10 cellular contexts compared by ENCODE assay signal in the genomic region with DNA sequence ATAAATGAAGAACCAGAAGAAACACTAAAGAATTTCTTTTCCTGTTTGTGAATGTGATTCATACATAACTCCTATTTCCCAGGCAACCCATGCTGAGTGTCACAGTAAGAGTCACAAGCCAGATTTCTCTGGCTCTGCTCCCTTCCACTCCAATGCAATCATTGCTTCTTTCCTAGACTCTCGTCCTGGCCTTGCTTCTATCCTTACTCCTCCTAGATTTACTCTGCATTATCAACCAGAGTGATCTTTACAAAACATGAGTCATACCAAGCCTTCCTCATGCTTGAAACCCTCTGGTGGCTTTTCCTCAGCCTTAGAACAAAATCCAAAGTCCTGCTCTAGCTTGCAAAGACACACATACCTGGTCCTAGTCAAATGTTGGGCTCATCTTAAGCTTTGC. TPM values are rescaled to one million over a fixed set of nuclear protein-coding genes. Genes with fewer than 3 reads are reported as not detected.
DNase-seq lines count a peak whose midpoint lies in the region; ATAC-seq and TF ChIP-seq lines count a peak whose summit lies in the region.
"Had no signal": no experiment of that assay in that cellular context is flagged by ENCODE, and none has a peak within 500 bp of the region (broad histone marks: within the 10 kb centered on the region; RNA-seq: fewer than 3 reads in every experiment).

No MANE protein-coding gene starts in this region.

- no peaks in the 10 kb centered on the region for H3K36me3 ChIP-seq in transverse colon

- H3K4me1 Mint-ChIP-seq in Calu3 (ENCODE audit: low read depth, unreplicated experiment): peaks cover 28% of the 10 kb centered on the region
- H3K4me1 Mint-ChIP-seq in natural killer cell treated with Interleukin-12 subunit alpha and Interleukin-12 subunit beta and Interleukin-15 and Interleukin-18, amount 100 ng/mL, for 72 hours (ENCODE audit: low read depth in 2 of 2): peaks cover 44 to 47% of the 10 kb centered on the region in 2 donors

- ATAC-seq in natural killer cell treated with Interleukin-12 subunit alpha and Interleukin-12 subunit beta and Interleukin-15 and Interleukin-18, amount 100 ng/mL, for 72 hours: no peak

- TF ChIP-seq POLR2A in transverse colon (IDR thresholded peaks at IDR 0.05): no peak

- no peak overlapping the region for H3K4me3 Mint-ChIP-seq in Calu3 (ENCODE audit: low read depth, unreplicated experiment)
- peak overlapping the region; percentile 80 for H3K4me3 Mint-ChIP-seq in natural killer cell treated with Interleukin-12 subunit alpha and Interleukin-12 subunit beta and Interleukin-15 and Interleukin-18, amount 100 ng/mL, for 72 hours

- H3K36me3 Mint-ChIP-seq in Calu3 (ENCODE audit: insufficient read depth, unreplicated experiment): peaks cover 5% of the 10 kb centered on the region
- H3K36me3 Mint-ChIP-seq in natural killer cell treated with Interleukin-12 subunit alpha and Interleukin-12 subunit beta and Interleukin-15 and Interleukin-18, amount 100 ng/mL, for 72 hours: peaks cover 14% of the 10 kb centered on the region

- 55 to 61% methylated on average over 1 of the region's 1 CpG for WGBS in transverse colon (ENCODE audit: low coverage in 1 of 2), 2 donors

- H3K27me3 Mint-ChIP-seq in Calu3 (ENCODE audit: unreplicated experiment): no peaks in the 10 kb centered on the region
- H3K27me3 Mint-ChIP-seq in natural killer cell treated with Interleukin-12 subunit alpha and Interleukin-12 subunit beta and Interleukin-15 and Interleukin-18, amount 100 ng/mL, for 72 hours: no peaks in the 10 kb centered on the region

- peak overlapping the region in 1 of 4 donors; percentile 52 for H3K27ac ChIP-seq in transverse colon

- TF ChIP-seq CTCF in Calu3 (IDR thresholded peaks at IDR 0.05; ENCODE audit: unreplicated experiment) (no peak), choroid plexus epithelial cell (conservative IDR thresholded peaks at IDR 0.05; ENCODE audit: low read depth, low read length) (no peak), transverse colon (IDR thresholded peaks at IDR 0.05) (no peak), GM10266 (IDR thresholded peaks at IDR 0.05; ENCODE audit: control insufficient read depth, insufficient read depth, low read depth, missing control alignments) (no peak)

- DNase-seq in Calu3 (no peak), NCI-H226 (peak; percentile 33), choroid plexus epithelial cell (ENCODE audit: low read depth) (peak; percentile 88), transverse colon (no peak), NCI-H187 treated with DMSO at 0.1 percent for 48 hours (lab: John Stamatoyannopoulos, UW) (no peak), GM10266 (ENCODE audit: extremely low spot score) (no peak)
- no peak for DNase-seq in natural killer cell treated with Interleukin-12 subunit alpha and Interleukin-12 subunit beta and Interleukin-15 and Interleukin-18, amount 100 ng/mL, for 72 hours (ENCODE audit: low spot score)
- DNase-seq in activated CD4-positive, alpha-beta T cell treated with anti-CD3 and anti-CD28 coated beads for 4 hours: no peak
- DNase-seq: NCI-H2227 treated with DMSO at 0.1 percent for 48 hours had no signal

- CTCF ChIA-PET in Calu3 (lab: Charles Lee): no interaction called here

- H3K27ac Mint-ChIP-seq in Calu3 (ENCODE audit: unreplicated experiment): peak overlapping the region; percentile 6
- peak overlapping the region; percentile 85 to 96 for H3K27ac Mint-ChIP-seq in natural killer cell treated with Interleukin-12 subunit alpha and Interleukin-12 subunit beta and Interleukin-15 and Interleukin-18, amount 100 ng/mL, for 72 hours

- BruUV-seq in Calu3 (replicated peaks; lab: Mats Ljungman, UMichigan): no TSS peak

- peaks cover 2% of the 10 kb centered on the region for H3K9me3 Mint-ChIP-seq in Calu3 (ENCODE audit: low read depth, unreplicated experiment)
- H3K9me3 Mint-ChIP-seq in natural killer cell treated with Interleukin-12 subunit alpha and Interleukin-12 subunit beta and Interleukin-15 and Interleukin-18, amount 100 ng/mL, for 72 hours: peaks cover 6% of the 10 kb centered on the region

- H3K9me3 ChIP-seq in transverse colon: no peaks in the 10 kb centered on the region

- H3K4me3 ChIP-seq in choroid plexus epithelial cell (ENCODE audit: low read depth, low read length) (no peak overlapping the region), transverse colon (no peak overlapping the region)

- in situ Hi-C loops in transverse colon (cut with MboI; ENCODE audit: low pct_ligation_motif_present in 1 of 4, low pct_unique_long_range_greater_than_20kb in 1 of 4, low sequenced_read_pairs in 3 of 4): no loop called here

- intact Hi-C loops in Calu3 (cut with micrococcal nuclease; ENCODE audit: unreplicated experiment) (no loop called here), transverse colon (cut with DNase I; ENCODE audit: low total_unique reads) (no loop called here)

- no peaks in the 10 kb centered on the region for H3K27me3 ChIP-seq in transverse colon

- H3K4me1 ChIP-seq in transverse colon: peaks cover 0 to 26% (median 12%) of the 10 kb centered on the region in 4 donors

- TF ChIP-seq EP300 in transverse colon (IDR thresholded peaks at IDR 0.05; ENCODE audit: low read depth): no peak

RNA-seq across cellular contexts. Expression of a gene that starts 13.3 kb away (rescaled TPM):
- total RNA-seq in Calu3 (2022): not detected in 2 replicates
- 1 to 10 TPM; 1.0 to 3.4 TPM for total RNA-seq in natural killer cell treated with Interleukin-12 subunit alpha and Interleukin-12 subunit beta and Interleukin-15 and Interleukin-18, amount 100 ng/mL, for 72 hours
- total RNA-seq in transverse colon: not detected
- total RNA-seq: urinary bladder had no signal

RNA-seq across cellular contexts. Expression of a gene that starts 14.5 kb away (rescaled TPM):
- total RNA-seq in Calu3 (2022) (not detected in 2 replicates), transverse colon (not detected)
- 10 to 100 TPM; 10.0 to 19.1 TPM for total RNA-seq in natural killer cell treated with Interleukin-12 subunit alpha and Interleukin-12 subunit beta and Interleukin-15 and Interleukin-18, amount 100 ng/mL, for 72 hours
- total RNA-seq: urinary bladder had no signal

Comparison
In these comparisons a context has a peak if more than half of its experiments do, and no peak if none do; other contexts are left out.
1. DNase-seq: peak in NCI-H226 (single experiment) and choroid plexus epithelial cell (single experiment); none in Calu3 (single experiment), natural killer cell treated with Interleukin-12 subunit alpha and Interleukin-12 subunit beta and Interleukin-15 and Interleukin-18, amount 100 ng/mL, for 72 hours (single experiment), transverse colon (single experiment), NCI-H187 treated with DMSO at 0.1 percent for 48 hours (single experiment), activated CD4-positive, alpha-beta T cell treated with anti-CD3 and anti-CD28 coated beads for 4 hours (0 of 2) and GM10266 (single experiment).
2. RNA of a gene that starts 14.5 kb away (total RNA-seq): 10.0 to 19.1 TPM in natural killer cell treated with Interleukin-12 subunit alpha and Interleukin-12 subunit beta and Interleukin-15 and Interleukin-18, amount 100 ng/mL, for 72 hours; not detected in Calu3 and not detected in transverse colon; every median in the first group is over 10 times any median in the second.